ENCODE assay signal across 22 cellular contexts in genomic region chr4:106569151-106570029, GRCh38.
DNase-seq lines count a peak whose midpoint lies in the region; ATAC-seq, FAIRE-seq and TF ChIP-seq lines count a peak whose summit lies in the region.
"Had no signal": no experiment of that assay in that cellular context is flagged by ENCODE, and none has a peak within 500 bp of the region (broad histone marks: within the 10 kb centered on the region; RNA-seq: fewer than 3 reads in every experiment).

No MANE protein-coding gene starts in this region.

- intact Hi-C loops in left ventricle myocardium superior (cut with micrococcal nuclease): no loop called here

- H3K9ac ChIP-seq in keratinocyte (ENCODE audit: control insufficient read depth, extremely low read depth, insufficient read depth, low read length): no peak overlapping the region
- H3K9ac ChIP-seq: BLaER1 treated with 17β-estradiol and CSF1 and Interleukin-3, amounts not matched to agents 10 nM and 100 nM had no signal

- H3K9me1 ChIP-seq in keratinocyte (ENCODE audit: control insufficient read depth, extremely low read depth, insufficient read depth, low read length): no peaks in the 10 kb centered on the region

- no peaks in the 10 kb centered on the region for H3K27me3 ChIP-seq in keratinocyte (ENCODE audit: control insufficient read depth, extremely low read depth, insufficient read depth, low read length)
- H3K27me3 ChIP-seq: BLaER1 treated with 17β-estradiol and CSF1 and Interleukin-3, amounts not matched to agents 10 nM and 100 nM; ovary; SJCRH30; suprapubic skin had no signal

- H3K4me3 ChIP-seq in keratinocyte (ENCODE audit: control insufficient read depth in 2 of 3, extremely low read depth in 1 of 3, insufficient read depth in 2 of 3, low read depth in 1 of 3, low read length in 3 of 3): no peak overlapping the region
- H3K4me3 ChIP-seq: BLaER1 treated with 17β-estradiol and CSF1 and Interleukin-3, amounts not matched to agents 10 nM and 100 nM; ovary; SJCRH30; suprapubic skin had no signal

- no peak overlapping the region for H3K4me2 ChIP-seq in keratinocyte (ENCODE audit: control insufficient read depth, extremely low read depth, insufficient read depth, low read depth, low read length)

- peaks cover 5% of the 10 kb centered on the region for H3K4me1 ChIP-seq in keratinocyte (ENCODE audit: control insufficient read depth, extremely low read depth, insufficient read depth, low read length)
- H3K4me1 ChIP-seq: SJCRH30, suprapubic skin had no signal

- H3K36me3 ChIP-seq in keratinocyte (ENCODE audit: control insufficient read depth in 2 of 2, extremely low read depth in 1 of 2, insufficient read depth in 2 of 2, low read length in 2 of 2): no peaks in the 10 kb centered on the region
- H3K36me3 ChIP-seq: BLaER1 treated with 17β-estradiol and CSF1 and Interleukin-3, amounts not matched to agents 10 nM and 100 nM; ovary; SJCRH30; suprapubic skin had no signal

- ATAC-seq in left ventricle myocardium superior: no peak
- ATAC-seq: activated CD8-positive, alpha-beta memory T cell treated with anti-CD3 and anti-CD28 coated beads, Interleukin-2, amount 10 ng/mL, durations not matched to agents 7 days and 5 days; esophagus mucosa; left cardiac atrium had no signal

- TF ChIP-seq CTCF in keratinocyte (optimal IDR thresholded peaks at IDR 0.05 in 1 of 3, IDR thresholded peaks at IDR 0.05 in 1 of 3, conservative IDR thresholded peaks at IDR 0.05 in 1 of 3; ENCODE audit: extremely low read depth in 1 of 3, insufficient read depth in 2 of 3, low read length in 3 of 3): no peak

- dilution Hi-C loops in keratinocyte (cut with MboI; ENCODE audit: extremely low pct_ligation_motif_present, low sequenced_read_pairs): no loop called here

- H4K20me1 ChIP-seq in keratinocyte (ENCODE audit: control insufficient read depth, extremely low read depth, insufficient read depth, low read length): no peaks in the 10 kb centered on the region
- H4K20me1 ChIP-seq: BLaER1 treated with 17β-estradiol and CSF1 and Interleukin-3, amounts not matched to agents 10 nM and 100 nM had no signal

- H3K79me2 ChIP-seq in keratinocyte (ENCODE audit: control insufficient read depth, insufficient read depth, low read length): no peaks in the 10 kb centered on the region

- H3K27ac ChIP-seq in keratinocyte (ENCODE audit: control insufficient read depth, insufficient read depth, low read length): no peak overlapping the region
- H3K27ac ChIP-seq: ovary, SJCRH30, suprapubic skin had no signal

- no peak for FAIRE-seq in keratinocyte (lab: Jason Lieb, UNC)

- H3K9me3 ChIP-seq in keratinocyte (ENCODE audit: control insufficient read depth, low read depth, low read length): no peaks in the 10 kb centered on the region
- H3K9me3 ChIP-seq: BLaER1 treated with 17β-estradiol and CSF1 and Interleukin-3, amounts not matched to agents 10 nM and 100 nM; ovary; SJCRH30; suprapubic skin had no signal

- peak overlapping the region; percentile 1 for H2AFZ ChIP-seq in keratinocyte (ENCODE audit: control insufficient read depth, low read length)

- peak; percentile 56 for DNase-seq in EL
- DNase-seq in LHCN-M2 (ENCODE audit: low read depth): peak; percentile 54
- DNase-seq in amniotic epithelial cell (ENCODE audit: low read depth): peak; percentile 1
- DNase-seq in keratinocyte (ENCODE audit: low read depth, low spot score): no peak
- DNase-seq in NCI-H774 (lab: John Stamatoyannopoulos, UW): no peak
- no peak for DNase-seq in ureter (ENCODE audit: low spot score)
- no peak for DNase-seq in left ventricle myocardium superior
- DNase-seq in stimulated activated CD4-positive, alpha-beta T cell treated with anti-CD3 and anti-CD28 coated beads, Interleukin-12 subunit alpha, Interleukin-12 subunit beta, amount 100 ng/mL, for 4 hours: no peak
- DNase-seq: activated CD4-positive, alpha-beta T cell treated with anti-CD3 and anti-CD28 coated beads for 1 hour; activated CD8-positive, alpha-beta memory T cell treated with anti-CD3 and anti-CD28 coated beads, Interleukin-2, amount 10 ng/mL, durations not matched to agents 7 days and 5 days; activated effector memory CD4-positive, alpha-beta T cell treated with Interleukin-2 at 50 U/mL for 16 hours; anterior cingulate cortex; dermis blood vessel endothelial cell; left cardiac atrium; NCI-H1105 treated with DMSO at 0.1 percent for 48 hours; NCI-H2171; ovary; SJCRH30; stimulated activated CD4-positive, alpha-beta T cell treated with anti-CD3 and anti-CD28 coated beads, Interleukin-4, amount 100 ng/mL, for 24 hours had no signal

Comparison
In these comparisons a context has a peak if more than half of its experiments do, and no peak if none do; other contexts are left out.
1. DNase-seq: peak in EL (single experiment), LHCN-M2 (single experiment) and amniotic epithelial cell (single experiment); none in keratinocyte (single experiment), NCI-H774 (single experiment), ureter (single experiment), left ventricle myocardium superior (single experiment) and stimulated activated CD4-positive, alpha-beta T cell treated with anti-CD3 and anti-CD28 coated beads, Interleukin-12 subunit alpha, Interleukin-12 subunit beta, amount 100 ng/mL, for 4 hours (single experiment).